ENCODE assay signal across 8 cellular contexts in the genomic region with DNA sequence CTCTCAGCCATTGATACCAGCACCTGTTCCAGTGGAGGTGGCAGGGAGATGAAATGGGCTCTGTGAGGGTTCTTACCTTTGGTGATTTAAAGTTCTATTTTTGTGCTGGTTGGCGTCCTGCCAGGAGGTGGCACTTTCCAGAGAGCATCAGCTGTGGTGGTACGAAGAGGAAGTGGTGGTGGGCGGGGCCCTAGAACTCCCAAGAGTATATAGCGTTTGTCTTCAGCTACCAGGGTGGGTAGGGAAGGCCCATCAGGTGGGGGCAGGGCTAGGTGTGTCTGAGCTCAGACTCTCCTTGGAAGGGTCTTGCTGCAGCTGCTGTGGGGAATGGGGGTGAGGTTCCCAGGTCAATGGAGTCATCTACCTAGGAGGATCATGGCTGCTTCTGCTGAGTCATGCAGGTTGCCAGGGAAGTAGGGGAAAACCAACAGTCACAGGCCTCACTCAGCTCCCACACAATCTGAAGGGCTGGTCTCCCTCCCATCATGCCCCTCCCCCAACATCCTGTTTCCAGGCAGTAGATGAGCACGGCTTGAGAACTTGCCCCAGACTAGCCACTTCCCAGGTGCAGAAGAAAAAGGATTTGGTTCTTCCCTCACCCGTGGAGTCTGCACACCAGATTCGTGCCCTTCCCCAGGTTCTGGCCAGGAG. TPM values are rescaled to one million over a fixed set of nuclear protein-coding genes. Genes with fewer than 3 reads are reported as not detected.
DNase-seq lines count a peak whose midpoint lies in the region; ATAC-seq and TF ChIP-seq lines count a peak whose summit lies in the region.

No MANE protein-coding gene starts in this region.

- H3K4me3 Mint-ChIP-seq in activated B cell treated with CpG ODN at 0.5 μM for 24 hours: peak overlapping the region; percentile 77

- H3K9me3 ChIP-seq in BLaER1 (peaks cover 22% of the 10 kb centered on the region), body of pancreas (no peaks in the 10 kb centered on the region)

- no peaks in the 10 kb centered on the region for H3K27me3 Mint-ChIP-seq in activated B cell treated with CpG ODN at 0.5 μM for 24 hours

- H3K4me2 ChIP-seq in BLaER1: peak overlapping the region; percentile 71

- H3K4me1 Mint-ChIP-seq in activated B cell treated with CpG ODN at 0.5 μM for 24 hours: peaks cover 74% of the 10 kb centered on the region

- CTCF ChIA-PET in activated B cell treated with CpG ODN at 0.5 μM for 24 hours (lab: Charles Lee): interaction anchor here (0.9 to 4.4 kb wide), 13 partner anchors 10 to 133 kb away, joined by 3 to 32 read pairs (median 6); no protein-coding TSS in a partner anchor

- no peak overlapping the region for H3K9ac ChIP-seq in BLaER1

- peaks cover 10% of the 10 kb centered on the region for H3K9me3 Mint-ChIP-seq in activated B cell treated with CpG ODN at 0.5 μM for 24 hours

- intact Hi-C loops in activated B cell treated with CpG ODN at 0.5 μM for 24 hours (cut with micrococcal nuclease) (loop anchor here (1.0 to 5.0 kb wide), 10 partner anchors 11 to 458 kb away; a partner anchor contains a TSS), body of pancreas (cut with DNase I) (no loop called here)

- peaks cover 12% of the 10 kb centered on the region for H3K36me3 Mint-ChIP-seq in activated B cell treated with CpG ODN at 0.5 μM for 24 hours (ENCODE audit: low read depth)

- no peaks in the 10 kb centered on the region for H3K27me3 ChIP-seq in BLaER1
- H3K27me3 ChIP-seq in foreskin keratinocyte: no peaks in the 10 kb centered on the region
- no peaks in the 10 kb centered on the region for H3K27me3 ChIP-seq in body of pancreas

- no peak for TF ChIP-seq POLR2A in body of pancreas (IDR thresholded peaks at IDR 0.05)

- peak overlapping the region; percentile 46 for H3K4me3 ChIP-seq in BLaER1
- no peak overlapping the region for H3K4me3 ChIP-seq in body of pancreas

- POLR2A ChIA-PET in activated B cell treated with CpG ODN at 0.5 μM for 24 hours (lab: Charles Lee): interaction anchor here (0.7 to 3.5 kb wide), 12 partner anchors 8 to 666 kb away, joined by 3 to 20 read pairs (median 4); a partner anchor contains a TSS

- TF ChIP-seq CTCF in activated B cell treated with CpG ODN at 0.5 μM for 24 hours (IDR thresholded peaks at IDR 0.05): no peak
- TF ChIP-seq CTCF in foreskin keratinocyte (conservative IDR thresholded peaks at IDR 0.05): no peak
- TF ChIP-seq CTCF in body of pancreas (IDR thresholded peaks at IDR 0.05): no peak

- no peaks in the 10 kb centered on the region for H4K20me1 ChIP-seq in BLaER1

- H3K27ac ChIP-seq in BLaER1: peak overlapping the region; percentile 52; the same call in 1 of the 2 replicates
- peak overlapping the region; percentile 37 for H3K27ac ChIP-seq in foreskin keratinocyte
- H3K27ac ChIP-seq in body of pancreas: no peak overlapping the region

- H3K36me3 ChIP-seq in BLaER1 (no peaks in the 10 kb centered on the region), body of pancreas (replicated peaks in 1 of 2; ENCODE audit: insufficient read depth in 1 of 2, low read depth in 2 of 2) (no peaks in the 10 kb centered on the region)

- H3K27ac Mint-ChIP-seq in activated B cell treated with CpG ODN at 0.5 μM for 24 hours: peak overlapping the region; percentile 92

- 71 to 82% methylated on average over 6 to 7 of the region's 7 CpGs for WGBS in body of pancreas, 2 donors

- DNase-seq in activated B cell treated with CpG ODN at 0.5 μM for 24 hours: peak; percentile 80
- DNase-seq in foreskin keratinocyte: peak in 1 of 2 donors; percentile 62
- DNase-seq in body of pancreas: no peak
- DNase-seq in SKM-1 (lab: John Stamatoyannopoulos, UW; ENCODE audit: unreplicated experiment): no peak

- H3K4me1 ChIP-seq in BLaER1 (peaks cover 34% of the 10 kb centered on the region), foreskin keratinocyte (peaks cover 10% of the 10 kb centered on the region), body of pancreas (no peaks in the 10 kb centered on the region)

- ATAC-seq in HG02588 (IDR thresholded peaks at IDR 0.05; ENCODE audit: unreplicated experiment): peak; percentile 67
- peak; percentile 92 for ATAC-seq in activated B cell treated with CpG ODN at 0.5 μM for 24 hours (ENCODE audit: low read depth)
- peak; percentile 85 for ATAC-seq in foreskin keratinocyte
- no peak for ATAC-seq in body of pancreas
- no peak for ATAC-seq in SK-N-SH treated with all-trans-retinoic acid at 6 μM for 48 hours
- ATAC-seq in HG03196 (IDR thresholded peaks at IDR 0.05; ENCODE audit: unreplicated experiment): no peak

TF ChIP-seq in SK-N-SH treated with all-trans-retinoic acid at 6 μM for 48 hours, 23 proteins besides CTCF, POLR2A, EP300 and RAD21 (continues in another document):
- TF ChIP-seq ZNF565 (CRISPR knock-in tag; conservative IDR thresholded peaks at IDR 0.05; ENCODE audit: low read depth) (no peak), RARB (CRISPR knock-in tag; IDR thresholded peaks at IDR 0.05) (no peak), ISL1 (CRISPR knock-in tag; IDR thresholded peaks at IDR 0.05) (no peak), OSR1 (CRISPR knock-in tag; IDR thresholded peaks at IDR 0.05) (no peak), ZC3H10 (CRISPR knock-in tag; IDR thresholded peaks at IDR 0.05) (no peak), GLIS3 (CRISPR knock-in tag; IDR thresholded peaks at IDR 0.05) (no peak), CSDC2 (CRISPR knock-in tag; IDR thresholded peaks at IDR 0.05) (no peak), ESRRG (CRISPR knock-in tag; IDR thresholded peaks at IDR 0.05) (no peak), ZFP30 (CRISPR knock-in tag; IDR thresholded peaks at IDR 0.05) (no peak), SNAI2 (CRISPR knock-in tag; IDR thresholded peaks at IDR 0.05) (no peak), ZNF8 (CRISPR knock-in tag; IDR thresholded peaks at IDR 0.05) (no peak), TCF4 (CRISPR knock-in tag; IDR thresholded peaks at IDR 0.05; ENCODE audit: borderline replicate concordance) (no peak)
- TF ChIP-seq, protein P1, sequence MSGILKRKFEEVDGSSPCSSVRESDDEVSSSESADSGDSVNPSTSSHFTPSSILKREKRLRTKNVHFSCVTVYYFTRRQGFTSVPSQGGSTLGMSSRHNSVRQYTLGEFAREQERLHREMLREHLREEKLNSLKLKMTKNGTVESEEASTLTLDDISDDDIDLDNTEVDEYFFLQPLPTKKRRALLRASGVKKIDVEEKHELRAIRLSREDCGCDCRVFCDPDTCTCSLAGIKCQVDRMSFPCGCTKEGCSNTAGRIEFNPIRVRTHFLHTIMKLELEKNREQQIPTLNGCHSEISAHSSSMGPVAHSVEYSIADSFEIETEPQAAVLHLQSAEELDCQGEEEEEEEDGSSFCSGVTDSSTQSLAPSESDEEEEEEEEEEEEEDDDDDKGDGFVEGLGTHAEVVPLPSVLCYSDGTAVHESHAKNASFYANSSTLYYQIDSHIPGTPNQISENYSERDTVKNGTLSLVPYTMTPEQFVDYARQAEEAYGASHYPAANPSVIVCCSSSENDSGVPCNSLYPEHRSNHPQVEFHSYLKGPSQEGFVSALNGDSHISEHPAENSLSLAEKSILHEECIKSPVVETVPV (CRISPR knock-in tag; IDR thresholded peaks at IDR 0.05): no peak
- TF ChIP-seq, protein P2, sequence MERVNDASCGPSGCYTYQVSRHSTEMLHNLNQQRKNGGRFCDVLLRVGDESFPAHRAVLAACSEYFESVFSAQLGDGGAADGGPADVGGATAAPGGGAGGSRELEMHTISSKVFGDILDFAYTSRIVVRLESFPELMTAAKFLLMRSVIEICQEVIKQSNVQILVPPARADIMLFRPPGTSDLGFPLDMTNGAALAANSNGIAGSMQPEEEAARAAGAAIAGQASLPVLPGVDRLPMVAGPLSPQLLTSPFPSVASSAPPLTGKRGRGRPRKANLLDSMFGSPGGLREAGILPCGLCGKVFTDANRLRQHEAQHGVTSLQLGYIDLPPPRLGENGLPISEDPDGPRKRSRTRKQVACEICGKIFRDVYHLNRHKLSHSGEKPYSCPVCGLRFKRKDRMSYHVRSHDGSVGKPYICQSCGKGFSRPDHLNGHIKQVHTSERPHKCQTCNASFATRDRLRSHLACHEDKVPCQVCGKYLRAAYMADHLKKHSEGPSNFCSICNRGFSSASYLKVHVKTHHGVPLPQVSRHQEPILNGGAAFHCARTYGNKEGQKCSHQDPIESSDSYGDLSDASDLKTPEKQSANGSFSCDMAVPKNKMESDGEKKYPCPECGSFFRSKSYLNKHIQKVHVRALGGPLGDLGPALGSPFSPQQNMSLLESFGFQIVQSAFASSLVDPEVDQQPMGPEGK (CRISPR knock-in tag; IDR thresholded peaks at IDR 0.05; ENCODE audit: borderline replicate concordance): no peak
- TF ChIP-seq, protein P3, sequence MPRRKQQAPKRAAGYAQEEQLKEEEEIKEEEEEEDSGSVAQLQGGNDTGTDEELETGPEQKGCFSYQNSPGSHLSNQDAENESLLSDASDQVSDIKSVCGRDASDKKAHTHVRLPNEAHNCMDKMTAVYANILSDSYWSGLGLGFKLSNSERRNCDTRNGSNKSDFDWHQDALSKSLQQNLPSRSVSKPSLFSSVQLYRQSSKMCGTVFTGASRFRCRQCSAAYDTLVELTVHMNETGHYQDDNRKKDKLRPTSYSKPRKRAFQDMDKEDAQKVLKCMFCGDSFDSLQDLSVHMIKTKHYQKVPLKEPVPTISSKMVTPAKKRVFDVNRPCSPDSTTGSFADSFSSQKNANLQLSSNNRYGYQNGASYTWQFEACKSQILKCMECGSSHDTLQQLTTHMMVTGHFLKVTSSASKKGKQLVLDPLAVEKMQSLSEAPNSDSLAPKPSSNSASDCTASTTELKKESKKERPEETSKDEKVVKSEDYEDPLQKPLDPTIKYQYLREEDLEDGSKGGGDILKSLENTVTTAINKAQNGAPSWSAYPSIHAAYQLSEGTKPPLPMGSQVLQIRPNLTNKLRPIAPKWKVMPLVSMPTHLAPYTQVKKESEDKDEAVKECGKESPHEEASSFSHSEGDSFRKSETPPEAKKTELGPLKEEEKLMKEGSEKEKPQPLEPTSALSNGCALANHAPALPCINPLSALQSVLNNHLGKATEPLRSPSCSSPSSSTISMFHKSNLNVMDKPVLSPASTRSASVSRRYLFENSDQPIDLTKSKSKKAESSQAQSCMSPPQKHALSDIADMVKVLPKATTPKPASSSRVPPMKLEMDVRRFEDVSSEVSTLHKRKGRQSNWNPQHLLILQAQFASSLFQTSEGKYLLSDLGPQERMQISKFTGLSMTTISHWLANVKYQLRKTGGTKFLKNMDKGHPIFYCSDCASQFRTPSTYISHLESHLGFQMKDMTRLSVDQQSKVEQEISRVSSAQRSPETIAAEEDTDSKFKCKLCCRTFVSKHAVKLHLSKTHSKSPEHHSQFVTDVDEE (CRISPR knock-in tag; IDR thresholded peaks at IDR 0.05): no peak

RNA-seq across cellular contexts. Expression of a gene that starts 46.6 kb away (rescaled TPM):
- 3.2 and 3.7 TPM in 2 replicates for total RNA-seq in activated B cell treated with CpG ODN at 0.5 μM for 24 hours
- total RNA-seq in foreskin keratinocyte: 1.6 and 4.0 TPM in 2 replicates
- 1.4 and 2.5 TPM in 2 replicates for polyA plus RNA-seq in foreskin keratinocyte
- total RNA-seq in body of pancreas: 1 to 10 TPM in 1 of 2 donors, under 1 TPM in 1; 0.66 to 3.9 TPM

Comparison
In these comparisons a context has a peak if more than half of its experiments do, and no peak if none do; other contexts are left out.
1. H3K27ac ChIP-seq: peak in BLaER1 (single experiment) and foreskin keratinocyte (single experiment); none in body of pancreas (0 of 4).
2. ATAC-seq: peak in HG02588 (single experiment), activated B cell treated with CpG ODN at 0.5 μM for 24 hours (single experiment) and foreskin keratinocyte (single experiment); none in body of pancreas (single experiment), SK-N-SH treated with all-trans-retinoic acid at 6 μM for 48 hours (single experiment) and HG03196 (single experiment).